Comparison of ENCODE assay signal across 20 cellular contexts in the genomic region with DNA sequence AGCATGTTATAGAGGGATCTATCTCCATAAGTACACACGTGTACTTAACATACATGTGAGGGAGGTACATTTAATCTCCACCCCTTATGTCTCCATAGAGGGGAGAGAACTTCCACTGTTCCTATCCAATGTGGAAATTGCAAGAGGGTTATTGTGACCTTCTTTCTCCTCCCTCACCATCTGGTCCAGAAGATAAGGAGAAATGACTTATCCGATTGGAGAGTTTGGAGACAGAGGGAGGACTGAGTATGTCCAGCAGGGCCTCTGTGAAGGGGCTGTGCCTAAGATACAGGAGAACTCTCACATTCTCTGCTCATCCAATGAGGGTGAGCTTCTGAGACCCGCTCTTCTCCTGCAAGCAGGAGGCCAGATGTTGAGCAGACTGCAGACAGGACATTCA.
A peak's percentile ranks its signal among the peaks of the same experiment; 100 is the strongest.
DNase-seq lines count a peak whose midpoint lies in the region; ATAC-seq, FAIRE-seq and TF ChIP-seq lines count a peak whose summit lies in the region.
"Had no signal": no experiment of that assay in that cellular context is flagged by ENCODE, and none has a peak within 500 bp of the region (broad histone marks: within the 10 kb centered on the region; RNA-seq: fewer than 3 reads in every experiment).

No MANE protein-coding gene starts in this region.

- no peak overlapping the region for H3K27ac ChIP-seq in K562 (ENCODE audit: extremely low read depth, low read depth, low read length)
- H3K27ac ChIP-seq in uterus: peak overlapping the region; percentile 48 to 68
- H3K27ac ChIP-seq: BLaER1 had no signal

- H3K4me1 ChIP-seq in K562 (replicated peaks in 1 of 2; ENCODE audit: control insufficient read depth in 2 of 2, insufficient read depth in 2 of 2, low read length in 2 of 2) (peaks cover 0 to 2% of the 10 kb centered on the region in 2 experiments; a peak in 2 of 5 replicates), uterus (peaks cover 0 to 5% of the 10 kb centered on the region in 2 donors)
- H3K4me1 ChIP-seq: BE2C, BLaER1, Caco-2 had no signal

- no peaks in the 10 kb centered on the region for H3K79me2 ChIP-seq in K562 (ENCODE audit: control insufficient read depth, insufficient read depth, low read length)

- POLR2A ChIA-PET in K562 (lab: Yijun Ruan, JAX): no interaction called here

- peaks cover 0 to 3% (median 0%) of the 10 kb centered on the region in 3 donors for H3K27me3 Mint-ChIP-seq in CD14-positive monocyte (ENCODE audit: low read depth in 3 of 3)
- H3K27me3 Mint-ChIP-seq: CD4-positive, alpha-beta T cell had no signal

- peak; percentile 91 for ATAC-seq in K562
- ATAC-seq: CD8-positive, alpha-beta T cell had no signal

- H3K27me3 ChIP-seq in K562 (ENCODE audit: control insufficient read depth in 2 of 2, insufficient read depth in 2 of 2, low read length in 2 of 2) (no peaks in the 10 kb centered on the region), uterus (no peaks in the 10 kb centered on the region)
- H3K27me3 ChIP-seq: BE2C, BLaER1 had no signal

- H3K4me3 ChIP-seq in K562: no peak overlapping the region
- no peak overlapping the region for H3K4me3 ChIP-seq in uterus
- H3K4me3 ChIP-seq: BLaER1 had no signal

- in situ Hi-C loops in K562 (cut with MboI): no loop called here

- H3K36me3 ChIP-seq in K562 (ENCODE audit: control insufficient read depth, insufficient read depth, low read length) (no peaks in the 10 kb centered on the region), uterus (no peaks in the 10 kb centered on the region)
- H3K36me3 ChIP-seq: BE2C, BLaER1 had no signal

- H4K20me1 ChIP-seq in K562 (replicated peaks; ENCODE audit: control insufficient read depth, insufficient read depth, low read length): no peaks in the 10 kb centered on the region
- H4K20me1 ChIP-seq: BLaER1 had no signal

- H3K4me1 Mint-ChIP-seq in CD14-positive monocyte: no peaks in the 10 kb centered on the region

- no peaks in the 10 kb centered on the region for H3K9me1 ChIP-seq in K562 (ENCODE audit: control insufficient read depth, insufficient read depth, low read length)

- intact Hi-C loops in K562 (cut with micrococcal nuclease) (no loop called here), uterus (cut with DNase I; ENCODE audit: low total_unique reads) (no loop called here), CD14-positive monocyte (cut with micrococcal nuclease) (no loop called here)

- no peak overlapping the region for H3K27ac Mint-ChIP-seq in CD14-positive monocyte
- H3K27ac Mint-ChIP-seq: CD4-positive, alpha-beta T cell; CD8-positive, alpha-beta T cell had no signal

- no peak overlapping the region for H3K4me2 ChIP-seq in K562 (ENCODE audit: insufficient read depth, low read length)
- H3K4me2 ChIP-seq: BLaER1 had no signal

- no TSS peak for BruUV-seq in K562 (replicated peaks; lab: Mats Ljungman, UMichigan)

- TF ChIP-seq POLR2A in K562 (conservative IDR thresholded peaks at IDR 0.05): no peak
- TF ChIP-seq POLR2A in uterus (IDR thresholded peaks at IDR 0.05): no peak

- FAIRE-seq in K562 (lab: Jason Lieb, UNC): peak; percentile 51
- FAIRE-seq: A204.1, D721Med, G401.6, GM12891, GM19239 had no signal

- TF ChIP-seq CTCF in K562 (IDR thresholded peaks at IDR 0.05 in 2 of 3, conservative IDR thresholded peaks at IDR 0.05 in 1 of 3; ENCODE audit: insufficient read depth in 2 of 3, low read depth in 1 of 3, low read length in 3 of 3): no peak
- no peak for TF ChIP-seq CTCF in uterus (IDR thresholded peaks at IDR 0.05)
- no peak for TF ChIP-seq CTCF in CD14-positive monocyte (IDR thresholded peaks at IDR 0.05)

- H3K36me3 Mint-ChIP-seq in CD14-positive monocyte: no peaks in the 10 kb centered on the region
- H3K36me3 Mint-ChIP-seq: CD8-positive, alpha-beta T cell had no signal

- DNase-seq in OCI-M1 (lab: John Stamatoyannopoulos, UW) (peak; percentile 82), K562 (ENCODE audit: extremely low read depth in 1 of 4, low spot score in 3 of 4) (peak; percentile 14 to 45 (median 26)), uterus (no peak), glomerular visceral epithelial cell (ENCODE audit: extremely low spot score) (no peak), CD14-positive monocyte (ENCODE audit: low spot score) (no peak)
- DNase-seq: 8988T; ACHN; BE2C; Caco-2; Calu3; CD4-positive, alpha-beta T cell; CD8-positive, alpha-beta T cell; DMS79 treated with DMSO at 0.1 percent for 48 hours; GF-D8 had no signal

- H3K4me3 Mint-ChIP-seq in CD14-positive monocyte: no peak overlapping the region
- H3K4me3 Mint-ChIP-seq: CD4-positive, alpha-beta T cell; CD8-positive, alpha-beta T cell had no signal

- 0% methylated on average over 3 of the region's 3 CpGs for WGBS in K562 (ENCODE audit: insufficient coverage, low coverage, missing lambda C conversion rate)

- no peak for TF ChIP-seq RAD21 in K562 (CRISPR knock-in tag; conservative IDR thresholded peaks at IDR 0.05 in 1 of 2, IDR thresholded peaks at IDR 0.05 in 1 of 2)

- H3K9me3 Mint-ChIP-seq in CD14-positive monocyte: peaks cover 0 to 2% (median 1%) of the 10 kb centered on the region in 7 donors
- H3K9me3 Mint-ChIP-seq: CD4-positive, alpha-beta T cell; CD8-positive, alpha-beta T cell had no signal

- H2AFZ ChIP-seq in K562 (ENCODE audit: low read depth, low read length): no peak overlapping the region

- H3K9ac ChIP-seq in K562 (ENCODE audit: insufficient read depth in 1 of 2, low read depth in 2 of 2, low read length in 2 of 2): no peak overlapping the region
- H3K9ac ChIP-seq: BLaER1 had no signal

- H3K9me3 ChIP-seq in K562 (replicated peaks; ENCODE audit: control insufficient read depth, insufficient read depth, low read depth, low read length) (no peaks in the 10 kb centered on the region), uterus (no peaks in the 10 kb centered on the region)
- H3K9me3 ChIP-seq: BE2C, BLaER1, Caco-2 had no signal

- CTCF ChIA-PET in K562 (lab: Yijun Ruan, JAX; ENCODE audit: low intra/inter-chr PET ratio): no interaction called here

- no peak; the same call in 1 of the 2 replicates for TF ChIP-seq EP300 in K562 (IDR thresholded peaks at IDR 0.05; ENCODE audit: low read length)

TF ChIP-seq in K562, 482 proteins besides CTCF, POLR2A, EP300 and RAD21 (continues in another document):
- peak; percentile 70 for TF ChIP-seq TEAD4 (IDR thresholded peaks at IDR 0.05; ENCODE audit: low read length)
- TF ChIP-seq TEAD4 (CRISPR knock-in tag; IDR thresholded peaks at IDR 0.05; ENCODE audit: borderline replicate concordance): no peak
- TF ChIP-seq ZKSCAN3 (CRISPR knock-in tag; IDR thresholded peaks at IDR 0.05): no peak
- TF ChIP-seq ZNF444 (CRISPR knock-in tag; IDR thresholded peaks at IDR 0.05): no peak
- TF ChIP-seq, protein P1, sequence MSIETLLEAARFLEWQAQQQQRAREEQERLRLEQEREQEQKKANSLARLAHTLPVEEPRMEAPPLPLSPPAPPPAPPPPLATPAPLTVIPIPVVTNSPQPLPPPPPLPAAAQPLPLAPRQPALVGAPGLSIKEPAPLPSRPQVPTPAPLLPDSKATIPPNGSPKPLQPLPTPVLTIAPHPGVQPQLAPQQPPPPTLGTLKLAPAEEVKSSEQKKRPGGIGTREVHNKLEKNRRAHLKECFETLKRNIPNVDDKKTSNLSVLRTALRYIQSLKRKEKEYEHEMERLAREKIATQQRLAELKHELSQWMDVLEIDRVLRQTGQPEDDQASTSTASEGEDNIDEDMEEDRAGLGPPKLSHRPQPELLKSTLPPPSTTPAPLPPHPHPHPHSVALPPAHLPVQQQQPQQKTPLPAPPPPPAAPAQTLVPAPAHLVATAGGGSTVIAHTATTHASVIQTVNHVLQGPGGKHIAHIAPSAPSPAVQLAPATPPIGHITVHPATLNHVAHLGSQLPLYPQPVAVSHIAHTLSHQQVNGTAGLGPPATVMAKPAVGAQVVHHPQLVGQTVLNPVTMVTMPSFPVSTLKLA (conservative IDR thresholded peaks at IDR 0.05): no peak
- TF ChIP-seq ZNF12 (CRISPR knock-in tag; IDR thresholded peaks at IDR 0.05): no peak
- no peak for TF ChIP-seq ZNF431 (CRISPR knock-in tag; IDR thresholded peaks at IDR 0.05)
- TF ChIP-seq DPF2 (IDR thresholded peaks at IDR 0.05): peak; percentile 39; the same call in 1 of the 2 replicates
- no peak for TF ChIP-seq BRCA1 (IDR thresholded peaks at IDR 0.05)
- no peak for TF ChIP-seq BRCA1 (CRISPR knock-in tag; IDR thresholded peaks at IDR 0.05)
- TF ChIP-seq ZEB2 (IDR thresholded peaks at IDR 0.05): no peak
- no peak for TF ChIP-seq HLTF (IDR thresholded peaks at IDR 0.05)
- TF ChIP-seq TAL1 (IDR thresholded peaks at IDR 0.05): peak; percentile 74
- TF ChIP-seq SMARCA4 (IDR thresholded peaks at IDR 0.05): 0 out of 2 replicates have a peak, but pooled peaks have one; percentile 19
- no peak for TF ChIP-seq RBM15 (IDR thresholded peaks at IDR 0.05; ENCODE audit: insufficient read depth, low read length)
- no peak for TF ChIP-seq FOXK1 (CRISPR knock-in tag; IDR thresholded peaks at IDR 0.05; ENCODE audit: borderline replicate concordance)
- no peak for TF ChIP-seq FOXJ3 (CRISPR knock-in tag; IDR thresholded peaks at IDR 0.05)
- TF ChIP-seq ZNF77 (CRISPR knock-in tag; IDR thresholded peaks at IDR 0.05): no peak
- TF ChIP-seq POLR2AphosphoS2 (IDR thresholded peaks at IDR 0.05; ENCODE audit: low read length): no peak
- no peak for TF ChIP-seq SMC3 (conservative IDR thresholded peaks at IDR 0.05; ENCODE audit: insufficient read depth, low read depth, low read length)
- TF ChIP-seq CBFA2T2 (conservative IDR thresholded peaks at IDR 0.05): peak; percentile 43

Comparison
In these comparisons a context has a peak if more than half of its experiments do, and no peak if none do; other contexts are left out.
1. DNase-seq: peak in OCI-M1 (single experiment) and K562 (4 of 4); none in uterus (0 of 2), glomerular visceral epithelial cell (single experiment) and CD14-positive monocyte (single experiment).